12 cellular contexts compared by ENCODE assay signal in genomic region chr12:64077922-64078321, GRCh38.
DNase-seq lines count a peak whose midpoint lies in the region; ATAC-seq and TF ChIP-seq lines count a peak whose summit lies in the region.
"Had no signal": no experiment of that assay in that cellular context is flagged by ENCODE, and none has a peak within 500 bp of the region (broad histone marks: within the 10 kb centered on the region; RNA-seq: fewer than 3 reads in every experiment).

No MANE protein-coding gene starts in this region.

- H3K27ac Mint-ChIP-seq in HFFc6: peak overlapping the region; percentile 59
- H3K27ac Mint-ChIP-seq: activated B cell treated with CpG ODN at 0.5 μM for 24 hours had no signal

- no peak overlapping the region for H3K4me3 Mint-ChIP-seq in HFFc6
- H3K4me3 Mint-ChIP-seq: activated B cell treated with CpG ODN at 0.5 μM for 24 hours had no signal

- peaks cover 25 to 26% of the 10 kb centered on the region in 2 donors for H3K4me1 ChIP-seq in adrenal gland (replicated peaks in 1 of 2)

- H3K36me3 Mint-ChIP-seq in HFFc6 (ENCODE audit: low read depth): peaks cover 60% of the 10 kb centered on the region

- peaks cover 49% of the 10 kb centered on the region for H3K4me1 Mint-ChIP-seq in HFFc6 (ENCODE audit: low read depth)
- H3K4me1 Mint-ChIP-seq: activated B cell treated with CpG ODN at 0.5 μM for 24 hours had no signal

- no peak overlapping the region for H3K4me3 ChIP-seq in AG09309 (ENCODE audit: control insufficient read depth, low read depth, low read length)
- no peak overlapping the region for H3K4me3 ChIP-seq in adrenal gland
- no peak overlapping the region for H3K4me3 ChIP-seq in kidney epithelial cell (ENCODE audit: low read depth, low read length)

- H3K27me3 Mint-ChIP-seq in HFFc6 (ENCODE audit: insufficient read depth): no peaks in the 10 kb centered on the region; the same call in 1 of the 2 replicates
- H3K27me3 Mint-ChIP-seq: activated B cell treated with CpG ODN at 0.5 μM for 24 hours had no signal

- intact Hi-C loops in adrenal gland (cut with DNase I): no loop called here

- TF ChIP-seq CTCF in AG09309 (IDR thresholded peaks at IDR 0.05; ENCODE audit: control insufficient read depth, insufficient read depth, low read depth, low read length, missing control alignments) (peak; percentile 33), HFFc6 (IDR thresholded peaks at IDR 0.05) (peak; percentile 77), adrenal gland (IDR thresholded peaks at IDR 0.05) (peak in 5 of 6 experiments; percentile 3 to 33 (median 21)), kidney epithelial cell (IDR thresholded peaks at IDR 0.05; ENCODE audit: insufficient read depth, low read length, poor library complexity, severe bottlenecking) (peak; percentile 23)

- peaks cover 0 to 8% of the 10 kb centered on the region in 2 donors for H3K36me3 ChIP-seq in adrenal gland (replicated peaks in 1 of 2)
- peaks cover 1% of the 10 kb centered on the region for H3K36me3 ChIP-seq in kidney epithelial cell (ENCODE audit: control insufficient read depth, insufficient read depth, low read length)

- H3K9me3 ChIP-seq in adrenal gland (replicated peaks in 1 of 3): no peaks in the 10 kb centered on the region

- no peaks in the 10 kb centered on the region for H3K27me3 ChIP-seq in adrenal gland
- no peaks in the 10 kb centered on the region for H3K27me3 ChIP-seq in kidney epithelial cell (ENCODE audit: control insufficient read depth, insufficient read depth, low read length)

- DNase-seq in AG09309 (ENCODE audit: low read depth) (no peak), HFFc6 (peak; percentile 18), adrenal gland (no peak), kidney epithelial cell (ENCODE audit: low read depth) (no peak), NCI-H1694 (lab: John Stamatoyannopoulos, UW) (no peak), occipital lobe (lab: John Stamatoyannopoulos, UW) (no peak), NCI-H2029 treated with DMSO at 0.1 percent for 48 hours (lab: John Stamatoyannopoulos, UW) (no peak)
- DNase-seq: activated B cell treated with CpG ODN at 0.5 μM for 24 hours; activated naive CD4-positive, alpha-beta T cell treated with anti-CD3 and anti-CD28 coated beads, Interleukin-2, amount 50 U/mL, for 16 hours; left cardiac atrium; NCI-H1436 had no signal

- no peak overlapping the region for H3K27ac ChIP-seq in adrenal gland

- no peaks in the 10 kb centered on the region for H3K9me3 Mint-ChIP-seq in HFFc6
- H3K9me3 Mint-ChIP-seq: activated B cell treated with CpG ODN at 0.5 μM for 24 hours had no signal

- TF ChIP-seq POLR2A in adrenal gland (IDR thresholded peaks at IDR 0.05): no peak

- no peak for ATAC-seq in GM19324 (IDR thresholded peaks at IDR 0.05; ENCODE audit: low FRiP score, unreplicated experiment)
- ATAC-seq: left cardiac atrium had no signal

Comparison
In these comparisons a context has a peak if more than half of its experiments do, and no peak if none do; other contexts are left out.
1. CTCF ChIP-seq: peak in every context shown above with its lines; median percentile 77 in HFFc6; 33 in AG09309; 23 in kidney epithelial cell; 21 in adrenal gland.